In the genomic region with DNA sequence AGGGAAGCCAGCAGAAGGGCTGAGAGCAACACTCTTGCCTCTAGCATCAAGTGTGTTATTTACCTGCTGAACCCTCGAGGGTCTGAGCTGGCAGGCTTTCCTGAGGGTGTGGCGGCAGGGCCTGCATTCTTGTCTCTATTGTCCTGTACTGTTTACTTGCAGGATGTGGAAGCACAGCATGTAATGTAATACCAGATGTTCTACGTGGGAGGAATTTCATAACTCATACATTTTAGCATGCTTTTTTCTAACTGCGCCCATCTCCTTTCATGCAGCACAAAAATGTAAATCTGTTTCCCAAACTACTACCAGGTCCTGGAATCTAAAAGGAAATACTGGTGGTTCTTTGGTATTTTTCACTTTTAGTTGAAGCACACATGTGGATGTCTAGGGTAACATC, we compare ENCODE assay signal across 11 cellular contexts.
A peak's percentile ranks its signal among the peaks of the same experiment; 100 is the strongest.
DNase-seq lines count a peak whose midpoint lies in the region; ATAC-seq and TF ChIP-seq lines count a peak whose summit lies in the region.
"Had no signal": no experiment of that assay in that cellular context is flagged by ENCODE, and none has a peak within 500 bp of the region (broad histone marks: within the 10 kb centered on the region; RNA-seq: fewer than 3 reads in every experiment).

No MANE protein-coding gene starts in this region.

- DNase-seq in ELR (ENCODE audit: low read depth): peak; percentile 80
- DNase-seq in NCI-H748 (lab: John Stamatoyannopoulos, UW; ENCODE audit: unreplicated experiment): peak; percentile 85
- DNase-seq in fibroblast of mammary gland (ENCODE audit: low read depth): peak; percentile 91
- DNase-seq in skeletal muscle cell (ENCODE audit: low read depth): peak; percentile 84
- no peak for DNase-seq in effector CD4-positive, alpha-beta T cell
- DNase-seq: activated T-cell treated with anti-CD3 and anti-CD28 coated beads, Interleukin-2, amount 50 U/mL, for 4 hours; KBM-7 had no signal

- no peak for TF ChIP-seq CTCF in fibroblast of mammary gland (conservative IDR thresholded peaks at IDR 0.05; ENCODE audit: control insufficient read depth, insufficient read depth, low read depth, low read length)

- ATAC-seq in GM18519 (IDR thresholded peaks at IDR 0.05; ENCODE audit: low FRiP score, unreplicated experiment) (no peak), GM21723 (IDR thresholded peaks at IDR 0.05; ENCODE audit: unreplicated experiment) (no peak), HG02798 (IDR thresholded peaks at IDR 0.05; ENCODE audit: poor library complexity, unreplicated experiment) (no peak)
- ATAC-seq: activated T-cell treated with anti-CD3 and anti-CD28 coated beads, Interleukin-2, amount 50 U/mL, for 4 hours; natural killer cell treated with Interleukin-12 subunit alpha and Interleukin-12 subunit beta and Interleukin-15 and Interleukin-18, amount 100 ng/mL, for 72 hours had no signal

- H3K4me3 ChIP-seq in fibroblast of mammary gland (ENCODE audit: control insufficient read depth, low read depth, low read length) (no peak overlapping the region), skeletal muscle cell (ENCODE audit: low read depth, low read length) (no peak overlapping the region)
